In genomic region chr10:3429651-3430050, GRCh38 we compare ENCODE assay signal across 27 cellular contexts.
DNase-seq lines count a peak whose midpoint lies in the region; ATAC-seq, FAIRE-seq and TF ChIP-seq lines count a peak whose summit lies in the region.
"Had no signal": no experiment of that assay in that cellular context is flagged by ENCODE, and none has a peak within 500 bp of the region (broad histone marks: within the 10 kb centered on the region; RNA-seq: fewer than 3 reads in every experiment).

No MANE protein-coding gene starts in this region.

- peaks cover 5% of the 10 kb centered on the region for H3K9me3 Mint-ChIP-seq in activated naive CD4-positive, alpha-beta T cell treated with anti-CD3 and anti-CD28 coated beads, Interleukin-2, amount 50 U/mL, for 24 hours
- no peaks in the 10 kb centered on the region for H3K9me3 Mint-ChIP-seq in nephron
- no peaks in the 10 kb centered on the region for H3K9me3 Mint-ChIP-seq in MCF 10A (ENCODE audit: unreplicated experiment)

- intact Hi-C loops in sigmoid colon (cut with DNase I) = no loop called here
- intact Hi-C loops in MCF 10A (cut with micrococcal nuclease) = no loop called here

- CTCF ChIA-PET in MCF 10A (lab: Yijun Ruan, JAX) = no interaction called here

- H3K4me1 Mint-ChIP-seq in activated naive CD4-positive, alpha-beta T cell treated with anti-CD3 and anti-CD28 coated beads, Interleukin-2, amount 50 U/mL, for 24 hours = no peaks in the 10 kb centered on the region
- H3K4me1 Mint-ChIP-seq in nephron (peaks cover 55% of the 10 kb centered on the region), MCF 10A (ENCODE audit: insufficient read depth, unreplicated experiment) (peaks cover 11% of the 10 kb centered on the region)

- H3K27ac ChIP-seq in sigmoid colon = peak overlapping the region in 3 of 4 donors; percentile 18 to 72 (median 21)
- H3K27ac ChIP-seq: 22Rv1, SJSA1 had no signal

- H3K36me3 Mint-ChIP-seq in activated naive CD4-positive, alpha-beta T cell treated with anti-CD3 and anti-CD28 coated beads, Interleukin-2, amount 50 U/mL, for 24 hours = no peaks in the 10 kb centered on the region
- H3K36me3 Mint-ChIP-seq in nephron (ENCODE audit: low read depth) (peaks cover 4% of the 10 kb centered on the region), MCF 10A (ENCODE audit: insufficient read depth, unreplicated experiment) (no peaks in the 10 kb centered on the region)

- POLR2A ChIA-PET in MCF 10A (lab: Yijun Ruan, JAX) = interaction anchor here (0.7 to 1.2 kb wide), 3 partner anchors 9 to 25 kb away, joined by 3 read pairs; no protein-coding TSS in a partner anchor

- peak overlapping the region; percentile 13 for H3K27ac Mint-ChIP-seq in activated naive CD4-positive, alpha-beta T cell treated with anti-CD3 and anti-CD28 coated beads, Interleukin-2, amount 50 U/mL, for 24 hours
- H3K27ac Mint-ChIP-seq in nephron (peak overlapping the region; percentile 61 to 77 (median 72)), MCF 10A (ENCODE audit: low read depth, unreplicated experiment) (no peak overlapping the region)

- BruUV-seq in MCF 10A (replicated peaks; lab: Mats Ljungman, UMichigan) = no TSS peak

- WGBS in sigmoid colon, 2 donors = 75 to 79% methylated on average over 7 of the region's 7 CpGs

- TF ChIP-seq CTCF in bronchial epithelial cell (IDR thresholded peaks at IDR 0.05; ENCODE audit: insufficient read depth, low read length, severe bottlenecking) (no peak), nephron (IDR thresholded peaks at IDR 0.05; ENCODE audit: unreplicated experiment in 3 of 3) (no peak), sigmoid colon (IDR thresholded peaks at IDR 0.05) (no peak), MCF 10A (IDR thresholded peaks at IDR 0.05; ENCODE audit: unreplicated experiment) (no peak)

- H3K4me3 Mint-ChIP-seq in activated naive CD4-positive, alpha-beta T cell treated with anti-CD3 and anti-CD28 coated beads, Interleukin-2, amount 50 U/mL, for 24 hours = no peak overlapping the region
- H3K4me3 Mint-ChIP-seq in nephron (peak overlapping the region in 1 of 3 experiments; percentile 5), MCF 10A (ENCODE audit: unreplicated experiment) (no peak overlapping the region)

- no peaks in the 10 kb centered on the region for H3K27me3 ChIP-seq in bronchial epithelial cell (ENCODE audit: control insufficient read depth, insufficient read depth, low read length)
- no peaks in the 10 kb centered on the region for H3K27me3 ChIP-seq in sigmoid colon
- H3K27me3 ChIP-seq: SJSA1 had no signal

- no peak for DNase-seq in activated naive CD4-positive, alpha-beta T cell (lab: John Stamatoyannopoulos, UW)
- DNase-seq in bronchial epithelial cell (ENCODE audit: low read depth) = no peak
- DNase-seq in sigmoid colon = no peak
- no peak for DNase-seq in MCF 10A (ENCODE audit: unreplicated experiment)
- DNase-seq in SHP77 treated with DMSO at 0.1 percent for 48 hours (lab: John Stamatoyannopoulos, UW) = no peak
- DNase-seq: Calu3, DMS79 treated with DMSO at 0.1 percent for 48 hours, GF-D8, Kasumi-1, MV-4-11, NCI-H1105, NCI-H146, NCI-H1930, NCI-H2107, NCI-H446, NCI-H524 treated with DMSO at 0.1 percent for 48 hours, NCI-H774, PC-3 had no signal

- H3K9me3 ChIP-seq in sigmoid colon = no peaks in the 10 kb centered on the region
- H3K9me3 ChIP-seq: SJSA1 had no signal

- peak; percentile 36 for FAIRE-seq in bronchial epithelial cell (lab: Jason Lieb, UNC)
- FAIRE-seq: GM12891, HepG2, K562 had no signal

- TF ChIP-seq POLR2A in sigmoid colon (IDR thresholded peaks at IDR 0.05) = no peak

- H3K27me3 Mint-ChIP-seq in activated naive CD4-positive, alpha-beta T cell treated with anti-CD3 and anti-CD28 coated beads, Interleukin-2, amount 50 U/mL, for 24 hours = peaks cover 1% of the 10 kb centered on the region
- no peaks in the 10 kb centered on the region for H3K27me3 Mint-ChIP-seq in nephron (ENCODE audit: low read depth)
- H3K27me3 Mint-ChIP-seq in MCF 10A (ENCODE audit: insufficient read depth, unreplicated experiment) = no peaks in the 10 kb centered on the region

- no peak for ATAC-seq in HG03571 (IDR thresholded peaks at IDR 0.05; ENCODE audit: unreplicated experiment)
- ATAC-seq: HCT116, HepG2, K562, PC-3 had no signal

- H3K36me3 ChIP-seq in bronchial epithelial cell (ENCODE audit: control insufficient read depth, insufficient read depth, low read length) (no peaks in the 10 kb centered on the region), sigmoid colon (no peaks in the 10 kb centered on the region)
- H3K36me3 ChIP-seq: SJSA1 had no signal

- no peak for TF ChIP-seq EP300 in sigmoid colon (IDR thresholded peaks at IDR 0.05)

- no peak overlapping the region for H3K4me3 ChIP-seq in bronchial epithelial cell (ENCODE audit: low read depth, low read length)
- H3K4me3 ChIP-seq in sigmoid colon = no peak overlapping the region
- H3K4me3 ChIP-seq: K562, SJSA1 had no signal

- peaks cover 0 to 50% (median 46%) of the 10 kb centered on the region in 4 donors for H3K4me1 ChIP-seq in sigmoid colon
